ENCODE assay signal across 10 cellular contexts in the genomic region with DNA sequence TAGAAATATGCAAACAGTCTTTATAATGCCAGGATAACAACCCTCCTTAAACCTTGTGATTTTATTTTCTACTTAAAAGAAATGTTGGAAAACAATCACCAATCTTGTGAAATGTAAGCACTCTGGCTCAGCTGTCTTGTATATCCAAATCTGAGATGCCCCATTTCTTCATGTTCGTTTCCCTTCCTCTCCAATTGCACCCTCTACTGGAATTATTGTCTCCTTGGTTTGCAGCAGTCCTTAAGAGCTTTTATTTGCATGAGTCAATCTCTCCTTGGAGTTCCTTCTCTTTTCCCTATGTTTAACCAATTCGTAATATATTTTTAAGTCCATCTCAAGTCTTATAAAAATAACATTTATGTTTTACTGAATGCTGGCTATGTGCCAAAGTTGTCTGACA.
DNase-seq lines count a peak whose midpoint lies in the region; ATAC-seq, FAIRE-seq and TF ChIP-seq lines count a peak whose summit lies in the region.
"Had no signal": no experiment of that assay in that cellular context is flagged by ENCODE, and none has a peak within 500 bp of the region (broad histone marks: within the 10 kb centered on the region; RNA-seq: fewer than 3 reads in every experiment).

No MANE protein-coding gene starts in this region.

- no peak for TF ChIP-seq POLR2A in A549 (IDR thresholded peaks at IDR 0.05; ENCODE audit: low read length)

- H3K4me2 ChIP-seq in A549: no peak overlapping the region

- CTCF ChIA-PET in A549 (lab: Yijun Ruan, JAX): interaction anchor here (0.9 to 1.4 kb wide), 3 partner anchors 13 to 95 kb away, joined by 3 to 5 read pairs (median 3); no protein-coding TSS in a partner anchor

- H3K4me1 ChIP-seq in A549: no peaks in the 10 kb centered on the region

- no peak overlapping the region for H3K27ac ChIP-seq in A549
- H3K27ac ChIP-seq: neutrophil had no signal

- no peak for TF ChIP-seq EP300 in A549 (IDR thresholded peaks at IDR 0.05)
- TF ChIP-seq EP300 in Ishikawa (IDR thresholded peaks at IDR 0.05; ENCODE audit: borderline replicate concordance): no peak

- TF ChIP-seq CTCF in A549 (IDR thresholded peaks at IDR 0.05): peak; percentile 23; the same call in 1 of the 3 replicates

- ATAC-seq in A549 (peak in 1 of 2 experiments; percentile 60; a peak in 1 of 6 replicates), GM19328 (IDR thresholded peaks at IDR 0.05; ENCODE audit: unreplicated experiment) (no peak), GM18520 (IDR thresholded peaks at IDR 0.05; ENCODE audit: unreplicated experiment) (no peak)

- 4% methylated on average over 2 of the region's 2 CpGs for whole genome bisulfite sequencing in A549 (ENCODE audit: missing lambda C conversion rate)

- no peak for FAIRE-seq in A549 (lab: Jason Lieb, UNC)

- TF ChIP-seq RAD21 in A549 (conservative IDR thresholded peaks at IDR 0.05 in 1 of 2, IDR thresholded peaks at IDR 0.05 in 1 of 2): peak in 1 of 2 experiments; percentile 30; a peak in 1 of 5 replicates
- peak; percentile 42; the same call in 1 of the 2 replicates for TF ChIP-seq RAD21 in Ishikawa (IDR thresholded peaks at IDR 0.05; ENCODE audit: low read depth)

- DNase-seq in A549 (ENCODE audit: low read depth in 1 of 2, low spot score in 1 of 2): peak in 1 of 2 experiments; percentile 67
- DNase-seq in NOMO-1 treated with DMSO at 0.1 percent for 48 hours (lab: John Stamatoyannopoulos, UW; ENCODE audit: unreplicated experiment): peak; percentile 98
- peak; percentile 70 for DNase-seq in dedifferentiated amniotic fluid mesenchymal stem cell (ENCODE audit: extremely low spot score)
- no peak for DNase-seq in NCI-H2029 treated with DMSO at 0.1 percent for 48 hours (lab: John Stamatoyannopoulos, UW)
- no peak for DNase-seq in NCI-H187 (lab: John Stamatoyannopoulos, UW)
- DNase-seq: IMR-90 had no signal

- POLR2A ChIA-PET in A549 (lab: Yijun Ruan, JAX): no interaction called here

- no peak overlapping the region for H3K4me3 ChIP-seq in A549

- no peaks in the 10 kb centered on the region for H3K9me3 ChIP-seq in A549
- H3K9me3 ChIP-seq: neutrophil had no signal

TF ChIP-seq in A549, 52 proteins besides CTCF, POLR2A, EP300 and RAD21:
- no peak for TF ChIP-seq FOSB (CRISPR knock-in tag; IDR thresholded peaks at IDR 0.05)
- TF ChIP-seq HES2 (IDR thresholded peaks at IDR 0.05): no peak
- TF ChIP-seq, protein P1, sequence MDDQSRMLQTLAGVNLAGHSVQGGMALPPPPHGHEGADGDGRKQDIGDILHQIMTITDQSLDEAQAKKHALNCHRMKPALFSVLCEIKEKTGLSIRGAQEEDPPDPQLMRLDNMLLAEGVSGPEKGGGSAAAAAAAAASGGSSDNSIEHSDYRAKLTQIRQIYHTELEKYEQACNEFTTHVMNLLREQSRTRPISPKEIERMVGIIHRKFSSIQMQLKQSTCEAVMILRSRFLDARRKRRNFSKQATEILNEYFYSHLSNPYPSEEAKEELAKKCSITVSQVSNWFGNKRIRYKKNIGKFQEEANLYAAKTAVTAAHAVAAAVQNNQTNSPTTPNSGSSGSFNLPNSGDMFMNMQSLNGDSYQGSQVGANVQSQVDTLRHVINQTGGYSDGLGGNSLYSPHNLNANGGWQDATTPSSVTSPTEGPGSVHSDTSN (IDR thresholded peaks at IDR 0.05): no peak
- TF ChIP-seq, protein P2, sequence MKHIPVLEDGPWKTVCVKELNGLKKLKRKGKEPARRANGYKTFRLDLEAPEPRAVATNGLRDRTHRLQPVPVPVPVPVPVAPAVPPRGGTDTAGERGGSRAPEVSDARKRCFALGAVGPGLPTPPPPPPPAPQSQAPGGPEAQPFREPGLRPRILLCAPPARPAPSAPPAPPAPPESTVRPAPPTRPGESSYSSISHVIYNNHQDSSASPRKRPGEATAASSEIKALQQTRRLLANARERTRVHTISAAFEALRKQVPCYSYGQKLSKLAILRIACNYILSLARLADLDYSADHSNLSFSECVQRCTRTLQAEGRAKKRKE (CRISPR knock-in tag; IDR thresholded peaks at IDR 0.05; ENCODE audit: low read depth): no peak
- no peak for TF ChIP-seq NPAS2 (CRISPR knock-in tag; IDR thresholded peaks at IDR 0.05; ENCODE audit: borderline replicate concordance)
- no peak for TF ChIP-seq KDM1A (IDR thresholded peaks at IDR 0.05; ENCODE audit: low read depth)
- TF ChIP-seq ZSCAN20 (CRISPR knock-in tag; IDR thresholded peaks at IDR 0.05): no peak
- TF ChIP-seq FOSL2 (IDR thresholded peaks at IDR 0.05): no peak
- no peak for TF ChIP-seq FOSL2 (CRISPR knock-in tag; IDR thresholded peaks at IDR 0.05)
- TF ChIP-seq CEBPB (IDR thresholded peaks at IDR 0.05): no peak
- no peak for TF ChIP-seq HDAC2 (IDR thresholded peaks at IDR 0.05)
- no peak for TF ChIP-seq PHF8 (IDR thresholded peaks at IDR 0.05; ENCODE audit: borderline replicate concordance, low read depth)
- no peak for TF ChIP-seq RNF2 (IDR thresholded peaks at IDR 0.05; ENCODE audit: borderline replicate concordance, low read depth)
- no peak for TF ChIP-seq NFE2L2 (conservative IDR thresholded peaks at IDR 0.05; ENCODE audit: low read length)
- no peak for TF ChIP-seq ESRRA (IDR thresholded peaks at IDR 0.05; ENCODE audit: borderline replicate concordance, low read length)
- no peak for TF ChIP-seq ZFP36 (IDR thresholded peaks at IDR 0.05; ENCODE audit: borderline replicate concordance, partially characterized antibody)
- TF ChIP-seq EHMT2 (IDR thresholded peaks at IDR 0.05; ENCODE audit: low read depth): no peak
- TF ChIP-seq EHF (CRISPR knock-in tag; IDR thresholded peaks at IDR 0.05): no peak
- TF ChIP-seq RARB (CRISPR knock-in tag; IDR thresholded peaks at IDR 0.05): no peak
- TF ChIP-seq MYC (IDR thresholded peaks at IDR 0.05; ENCODE audit: borderline replicate concordance, low read length): no peak
- TF ChIP-seq HOXA7 (CRISPR knock-in tag; IDR thresholded peaks at IDR 0.05): no peak
TF ChIP-seq in A549: peak in this region for 0.

TF ChIP-seq in Ishikawa, 13 proteins besides CTCF, POLR2A, EP300 and RAD21:
- TF ChIP-seq CREB1 (IDR thresholded peaks at IDR 0.05; ENCODE audit: low read depth) (no peak), YY1 (IDR thresholded peaks at IDR 0.05; ENCODE audit: low read depth) (no peak), NFIC (IDR thresholded peaks at IDR 0.05) (no peak), FOXM1 (IDR thresholded peaks at IDR 0.05; ENCODE audit: borderline replicate concordance, low read depth) (no peak), EGR1 (IDR thresholded peaks at IDR 0.05) (no peak), ZBTB7A (IDR thresholded peaks at IDR 0.05; ENCODE audit: low read depth) (no peak), TAF1 (IDR thresholded peaks at IDR 0.05; ENCODE audit: low read depth) (no peak), REST (IDR thresholded peaks at IDR 0.05; ENCODE audit: low read depth) (no peak), CEBPB (IDR thresholded peaks at IDR 0.05) (no peak), TCF12 (IDR thresholded peaks at IDR 0.05; ENCODE audit: low read depth) (no peak), USF1 (IDR thresholded peaks at IDR 0.05) (no peak), TEAD4 (IDR thresholded peaks at IDR 0.05) (no peak)
- TF ChIP-seq, protein P3, sequence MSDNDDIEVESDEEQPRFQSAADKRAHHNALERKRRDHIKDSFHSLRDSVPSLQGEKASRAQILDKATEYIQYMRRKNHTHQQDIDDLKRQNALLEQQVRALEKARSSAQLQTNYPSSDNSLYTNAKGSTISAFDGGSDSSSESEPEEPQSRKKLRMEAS (IDR thresholded peaks at IDR 0.05): no peak

Comparison
In these comparisons a context has a peak if more than half of its experiments do, and no peak if none do; other contexts are left out.
1. DNase-seq: peak in NOMO-1 treated with DMSO at 0.1 percent for 48 hours (single experiment) and dedifferentiated amniotic fluid mesenchymal stem cell (single experiment); none in NCI-H2029 treated with DMSO at 0.1 percent for 48 hours (single experiment) and NCI-H187 (0 of 2).